8 cellular contexts compared by ENCODE assay signal in the genomic region with DNA sequence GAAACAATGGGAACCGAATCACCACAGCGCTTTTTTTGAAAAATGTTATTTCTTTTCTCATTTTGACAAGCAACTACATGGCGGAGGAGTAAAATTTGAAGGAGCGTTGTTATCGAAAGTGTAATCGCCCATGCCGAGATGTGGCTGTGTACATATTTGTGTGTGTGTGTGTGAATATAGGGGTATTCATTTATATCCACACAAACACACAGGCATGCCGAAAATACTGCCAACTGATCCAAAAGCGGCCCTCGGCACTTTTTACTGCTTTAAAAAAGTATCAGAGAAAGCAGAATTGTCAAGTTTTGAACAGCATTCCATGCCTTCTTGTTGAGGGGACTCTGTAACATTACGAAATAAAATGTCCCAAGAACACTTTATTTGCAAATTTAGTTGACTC. TPM values are rescaled to one million over a fixed set of nuclear protein-coding genes. Genes with fewer than 3 reads are reported as not detected.
DNase-seq lines count a peak whose midpoint lies in the region; ATAC-seq and TF ChIP-seq lines count a peak whose summit lies in the region.

No MANE protein-coding gene starts in this region.

- H2AK5ac ChIP-seq in IMR-90 (ENCODE audit: low read depth, low read length) = no peak overlapping the region

- peak overlapping the region; percentile 71 for H3K18ac ChIP-seq in IMR-90 (ENCODE audit: low read depth, low read length)

- no peaks in the 10 kb centered on the region for H3K36me3 Mint-ChIP-seq in naive B cell

- peak overlapping the region; percentile 99 for H3K9ac ChIP-seq in IMR-90 (ENCODE audit: low read depth, low read length)

- peaks cover 0 to 2% of the 10 kb centered on the region in 2 experiments; a peak in 1 of 4 replicates for H3K79me1 ChIP-seq in IMR-90 (ENCODE audit: low read depth in 1 of 2, low read length in 2 of 2)

- DNase-seq in AG04450 (ENCODE audit: low read depth, low spot score) (no peak), IMR-90 (no peak), coronary artery (ENCODE audit: low spot score) (no peak), naive B cell (no peak), NCI-H187 treated with DMSO at 0.1 percent for 48 hours (lab: John Stamatoyannopoulos, UW) (no peak), iPS-NIHi7 (ENCODE audit: extremely low spot score) (no peak)
- DNase-seq in stimulated activated CD4-positive, alpha-beta T cell treated with anti-CD3 and anti-CD28 coated beads, Interleukin-2, amount 100 ng/mL, for 24 hours = no peak

- H3K27me3 ChIP-seq in AG04450 (ENCODE audit: control insufficient read depth, insufficient read depth, low read length) = no peaks in the 10 kb centered on the region
- H3K27me3 ChIP-seq in IMR-90 (ENCODE audit: control insufficient read depth, insufficient read depth, low read length) = no peaks in the 10 kb centered on the region

- H2BK20ac ChIP-seq in IMR-90 (ENCODE audit: low read depth, low read length) = peak overlapping the region; percentile 6; the same call in 1 of the 2 replicates

- in situ Hi-C loops in IMR-90 (cut with MboI; ENCODE audit: low sequenced_read_pairs) = loop anchor here (10.0 kb wide), 1 partner anchor 225 kb away; no protein-coding TSS in a partner anchor

- H3K4me1 ChIP-seq in IMR-90 (ENCODE audit: control insufficient read depth, insufficient read depth, low read length) = no peaks in the 10 kb centered on the region; the same call in 1 of the 2 replicates

- 0 out of 3 replicates have a peak overlapping the region, but pooled peaks have one; percentile 21 for H2BK15ac ChIP-seq in IMR-90 (ENCODE audit: low read depth, low read length)

- H3K9me1 ChIP-seq in IMR-90 (ENCODE audit: insufficient read depth, low read length) = no peaks in the 10 kb centered on the region

- ATAC-seq in IMR-90 (ENCODE audit: low read depth) (no peak), naive B cell (ENCODE audit: low read depth in 2 of 2) (no peak), GM21619 (IDR thresholded peaks at IDR 0.05; ENCODE audit: unreplicated experiment) (no peak)

- peaks cover 0 to 7% (median 0%) of the 10 kb centered on the region in 7 donors for H3K9me3 Mint-ChIP-seq in naive B cell

- H3K27ac ChIP-seq in AG04450 (ENCODE audit: low read depth, low read length) (peak overlapping the region; percentile 33), IMR-90 (ENCODE audit: insufficient read depth, low read length) (peak overlapping the region; percentile 99), coronary artery (peak overlapping the region; percentile 81 to 87)

- no peaks in the 10 kb centered on the region for H3K36me3 ChIP-seq in IMR-90 (ENCODE audit: control insufficient read depth, insufficient read depth, low read length)

- peaks cover 32 to 47% (median 39%) of the 10 kb centered on the region in 3 donors for H3K27me3 Mint-ChIP-seq in naive B cell

- H3K4me3 ChIP-seq in AG04450 (ENCODE audit: low read depth, low read length) = peak overlapping the region; percentile 76
- peak overlapping the region; percentile 75 for H3K4me3 ChIP-seq in IMR-90 (ENCODE audit: insufficient read depth, low read depth, low read length)
- H3K4me3 ChIP-seq in coronary artery = peak overlapping the region; percentile 72

- BruUV-seq in IMR-90 (replicated peaks; lab: Mats Ljungman, UMichigan) = no TSS peak

- dilution Hi-C loops in IMR-90 (cut with HindIII; ENCODE audit: low sequenced_read_pairs, unreplicated experiment) = no loop called here

- CTCF ChIA-PET in AG04450 (lab: Charles Lee) (interaction anchor here (0.6 to 3.4 kb wide), 2 partner anchors 153 to 228 kb away, joined by 3 to 22 read pairs; no protein-coding TSS in a partner anchor), IMR-90 (lab: Yijun Ruan, JAX) (no interaction called here)

- no peak overlapping the region for H3K27ac Mint-ChIP-seq in naive B cell

- peak overlapping the region; percentile 66 for H2AFZ ChIP-seq in IMR-90 (replicated peaks; ENCODE audit: low read length, poor library complexity)

- intact Hi-C loops in IMR-90 (cut with micrococcal nuclease) = loop anchor here (1.0 to 2.0 kb wide), 2 partner anchors 51 to 227 kb away; no protein-coding TSS in a partner anchor

- no peak for TF ChIP-seq RAD21 in IMR-90 (IDR thresholded peaks at IDR 0.05; ENCODE audit: low read length)

- peak overlapping the region; percentile 42 for H3K4ac ChIP-seq in IMR-90 (ENCODE audit: low read depth, low read length)

- TF ChIP-seq CTCF in AG04450 (IDR thresholded peaks at IDR 0.05; ENCODE audit: low read depth, low read length) (no peak), IMR-90 (conservative IDR thresholded peaks at IDR 0.05; ENCODE audit: low read depth, low read length) (no peak), coronary artery (IDR thresholded peaks at IDR 0.05) (no peak)

- H4K5ac ChIP-seq in IMR-90 (ENCODE audit: low read depth, low read length) = peak overlapping the region; percentile 71; the same call in 1 of the 2 replicates

- peak overlapping the region; percentile 71; the same call in 1 of the 2 replicates for H4K91ac ChIP-seq in IMR-90 (ENCODE audit: insufficient read depth, low read depth, low read length)

- POLR2A ChIA-PET in AG04450 (lab: Yijun Ruan, JAX) (interaction anchor here (0.6 to 1.1 kb wide), 2 partner anchors 29 to 224 kb away, joined by 3 read pairs; no protein-coding TSS in a partner anchor), IMR-90 (lab: Charles Lee; ENCODE audit: unreplicated experiment) (no interaction called here)

- H3K14ac ChIP-seq in IMR-90 (replicated peaks; ENCODE audit: low read depth, low read length) = peak overlapping the region; percentile 75

- H2AK9ac ChIP-seq in IMR-90 (replicated peaks; ENCODE audit: low read depth, low read length, poor library complexity) = no peak overlapping the region

- H3K4me3 Mint-ChIP-seq in naive B cell = peak overlapping the region in 7 of 8 donors; percentile 55 to 84 (median 78)

- TF ChIP-seq POLR2A in IMR-90 (IDR thresholded peaks at IDR 0.05; ENCODE audit: low read depth, low read length) = no peak

- H3K56ac ChIP-seq in IMR-90 (ENCODE audit: extremely low read depth, insufficient read depth, low read length) = peak overlapping the region; percentile 90; the same call in 1 of the 2 replicates

- H3K9me3 ChIP-seq in AG04450 (ENCODE audit: control insufficient read depth, insufficient read depth, low read length) = no peaks in the 10 kb centered on the region
- H3K9me3 ChIP-seq in IMR-90 (ENCODE audit: control insufficient read depth, insufficient read depth, low read length) = no peaks in the 10 kb centered on the region

- H2BK120ac ChIP-seq in IMR-90 (ENCODE audit: low read depth, low read length) = peak overlapping the region; percentile 29

- H3K4me2 ChIP-seq in IMR-90 (ENCODE audit: low read depth, low read length) = peak overlapping the region; percentile 96

- peak overlapping the region; percentile 82 for H3K23ac ChIP-seq in IMR-90 (ENCODE audit: low read depth, low read length)

- peak overlapping the region in 1 of 2 experiments; percentile 28; a peak in 1 of 4 replicates for H4K8ac ChIP-seq in IMR-90 (ENCODE audit: low read depth in 2 of 2, low read length in 2 of 2)

- H4K20me1 ChIP-seq in IMR-90 (ENCODE audit: insufficient read depth, low read length) = no peaks in the 10 kb centered on the region

- H3K4me1 Mint-ChIP-seq in naive B cell = peaks cover 11 to 24% (median 21%) of the 10 kb centered on the region in 3 donors

- no CpG with 5 or more reads among the region's 11 CpGs for WGBS in IMR-90 (ENCODE audit: extremely low coverage in 2 of 2, insufficient read length in 1 of 2), 2 experiments

- H2BK5ac ChIP-seq in IMR-90 (ENCODE audit: low read depth, low read length, poor library complexity, severe bottlenecking) = peak overlapping the region; percentile 81

TF ChIP-seq in IMR-90, 13 proteins besides CTCF, POLR2A, EP300 and RAD21 (continues in another document):
- TF ChIP-seq MAZ (IDR thresholded peaks at IDR 0.05; ENCODE audit: borderline replicate concordance, low read depth, low read length) (no peak), RFX5 (IDR thresholded peaks at IDR 0.05; ENCODE audit: low read depth, low read length) (no peak), FOS (IDR thresholded peaks at IDR 0.05; ENCODE audit: low read depth, low read length) (no peak), CHD1 (IDR thresholded peaks at IDR 0.05; ENCODE audit: low read depth, low read length) (no peak), NFE2L2 (IDR thresholded peaks at IDR 0.05; ENCODE audit: low read depth, low read length) (no peak), USF2 (IDR thresholded peaks at IDR 0.05; ENCODE audit: low read depth, low read length) (no peak), MAFK (IDR thresholded peaks at IDR 0.05; ENCODE audit: low read depth, low read length) (no peak), ELK1 (IDR thresholded peaks at IDR 0.05; ENCODE audit: borderline replicate concordance, low read depth, low read length) (no peak), CEBPB (IDR thresholded peaks at IDR 0.05; ENCODE audit: low read depth, low read length) (0 out of 2 replicates have a peak, but pooled peaks have one; percentile 2), RCOR1 (IDR thresholded peaks at IDR 0.05; ENCODE audit: insufficient replicate concordance, low read length) (no peak), BHLHE40 (IDR thresholded peaks at IDR 0.05; ENCODE audit: low read depth, low read length) (no peak), SMC3 (IDR thresholded peaks at IDR 0.05; ENCODE audit: low read depth, low read length) (no peak)

RNA-seq across cellular contexts. Expression of gene PBX1, which starts 1.1 kb away (rescaled TPM):
- 46.6 and 49.9 TPM in 2 replicates for polyA plus RNA-seq in AG04450 (2011; rRNA removed)
- polyA minus RNA-seq in AG04450 (2011; rRNA and poly(A)+ RNA removed) = 68.7 and 73.2 TPM in 2 replicates
- total RNA-seq in IMR-90 (2012; rRNA removed) = 17.5 and 17.9 TPM in 2 replicates
- 12.3 and 13.9 TPM in 2 replicates for polyA plus RNA-seq in IMR-90 (2012; rRNA removed)
- 7.1 and 11.7 TPM in 2 replicates for polyA plus RNA-seq in IMR-90 (2012; cell fraction: cytosol; rRNA removed)
- polyA plus RNA-seq in IMR-90 (2012; cell fraction: nucleus; rRNA removed; ENCODE audit: low replicate concordance) = 8.2 and 17.8 TPM in 2 replicates
- polyA plus RNA-seq in naive B cell (ENCODE audit: low read depth in 6 of 6) = under 1 TPM in 5 of 6 donors, not detected in 1; 0.04 to 0.70 (median 0.33) TPM

Comparison
In these comparisons a context has a peak if more than half of its experiments do, and no peak if none do; other contexts are left out.
1. H3K27ac ChIP-seq: peak in every context shown above with its lines; median percentile 99 in IMR-90; 84 in coronary artery; 33 in AG04450.
2. RNA of gene PBX1, which starts 1.1 kb away (polyA plus RNA-seq): 46.6 to 49.9 TPM in AG04450 and 7.1 to 17.8 TPM in IMR-90; 0.04 to 0.70 TPM in naive B cell; every median in the first group is over 4 times any median in the second.
3. Peak in every context shown above with its lines, with median percentiles within 50 percentile points of each other: H3K4me3 ChIP-seq.